Comparison of ENCODE assay signal across 19 cellular contexts in genomic region chr10:6694447-6695155, GRCh38.
DNase-seq lines count a peak whose midpoint lies in the region; ATAC-seq and TF ChIP-seq lines count a peak whose summit lies in the region.
"Had no signal": no experiment of that assay in that cellular context is flagged by ENCODE, and none has a peak within 500 bp of the region (broad histone marks: within the 10 kb centered on the region; RNA-seq: fewer than 3 reads in every experiment).

No MANE protein-coding gene starts in this region.

- peaks cover 6% of the 10 kb centered on the region for H3K4me1 Mint-ChIP-seq in MCF 10A (ENCODE audit: insufficient read depth, unreplicated experiment)
- H3K4me1 Mint-ChIP-seq in stimulated activated naive CD8-positive, alpha-beta T cell treated with anti-CD3 and anti-CD28 coated beads, Interleukin-15, amount 100 ng/mL, for 72 hours = peaks cover 8% of the 10 kb centered on the region
- H3K4me1 Mint-ChIP-seq: B cell had no signal

- H3K18ac ChIP-seq in IMR-90 (ENCODE audit: low read depth, low read length) = no peak overlapping the region

- dilution Hi-C loops in IMR-90 (cut with HindIII; ENCODE audit: low sequenced_read_pairs, unreplicated experiment) = loop anchor here (25.0 kb wide), 1 partner anchor 718 kb away; the partner anchor contains the start of gene SFMBT2

- no peak overlapping the region for H3K27ac ChIP-seq in breast epithelium
- H3K27ac ChIP-seq in IMR-90 (ENCODE audit: insufficient read depth, low read length) = no peak overlapping the region
- H3K27ac ChIP-seq: left ventricle myocardium inferior, sigmoid colon, suprapubic skin had no signal

- H3K79me1 ChIP-seq in IMR-90 (ENCODE audit: low read depth in 1 of 2, low read length in 2 of 2) = no peaks in the 10 kb centered on the region

- POLR2A ChIA-PET in MCF 10A (lab: Yijun Ruan, JAX) = no interaction called here
- POLR2A ChIA-PET in IMR-90 (lab: Charles Lee; ENCODE audit: unreplicated experiment) = no interaction called here

- no peak overlapping the region for H2AK5ac ChIP-seq in IMR-90 (ENCODE audit: low read depth, low read length)

- H4K5ac ChIP-seq in IMR-90 (ENCODE audit: low read depth, low read length) = no peak overlapping the region

- no peaks in the 10 kb centered on the region for H3K9me1 ChIP-seq in IMR-90 (ENCODE audit: insufficient read depth, low read length)

- H2BK120ac ChIP-seq in IMR-90 (ENCODE audit: low read depth, low read length) = no peak overlapping the region; the same call in 1 of the 2 replicates

- no peak overlapping the region for H2AK9ac ChIP-seq in IMR-90 (replicated peaks; ENCODE audit: low read depth, low read length, poor library complexity)

- no peak overlapping the region for H4K91ac ChIP-seq in IMR-90 (ENCODE audit: insufficient read depth, low read depth, low read length)

- BruUV-seq in MCF 10A (replicated peaks; lab: Mats Ljungman, UMichigan) (no TSS peak), IMR-90 (replicated peaks; lab: Mats Ljungman, UMichigan) (no TSS peak)

- H3K56ac ChIP-seq in IMR-90 (ENCODE audit: extremely low read depth, insufficient read depth, low read length) = no peak overlapping the region

- H4K20me1 ChIP-seq in IMR-90 (ENCODE audit: insufficient read depth, low read length) = no peaks in the 10 kb centered on the region

- no peak overlapping the region for H2AFZ ChIP-seq in IMR-90 (replicated peaks; ENCODE audit: low read length, poor library complexity)

- WGBS in IMR-90 (ENCODE audit: extremely low coverage in 2 of 2, insufficient read length in 1 of 2), 2 experiments = no CpG with 5 or more reads among the region's 9 CpGs

- H4K8ac ChIP-seq in IMR-90 (ENCODE audit: low read depth in 2 of 2, low read length in 2 of 2) = no peak overlapping the region

- no peak overlapping the region for H3K27ac Mint-ChIP-seq in MCF 10A (ENCODE audit: low read depth, unreplicated experiment)
- H3K27ac Mint-ChIP-seq in stimulated activated naive CD8-positive, alpha-beta T cell treated with anti-CD3 and anti-CD28 coated beads, Interleukin-15, amount 100 ng/mL, for 72 hours = no peak overlapping the region
- H3K27ac Mint-ChIP-seq: B cell had no signal

- H3K9me3 ChIP-seq in breast epithelium = no peaks in the 10 kb centered on the region
- H3K9me3 ChIP-seq in IMR-90 (ENCODE audit: control insufficient read depth, insufficient read depth, low read length) = no peaks in the 10 kb centered on the region
- H3K9me3 ChIP-seq: left ventricle myocardium inferior, sigmoid colon, suprapubic skin had no signal

- peak overlapping the region; percentile 75 for H3K14ac ChIP-seq in IMR-90 (replicated peaks; ENCODE audit: low read depth, low read length)

- no peaks in the 10 kb centered on the region for H3K9me3 Mint-ChIP-seq in MCF 10A (ENCODE audit: unreplicated experiment)
- H3K9me3 Mint-ChIP-seq in stimulated activated naive CD8-positive, alpha-beta T cell treated with anti-CD3 and anti-CD28 coated beads, Interleukin-15, amount 100 ng/mL, for 72 hours = no peaks in the 10 kb centered on the region

- no peak for ATAC-seq in IMR-90 (ENCODE audit: low read depth)
- peak; percentile 52 for ATAC-seq in stimulated activated naive CD8-positive, alpha-beta T cell treated with anti-CD3 and anti-CD28 coated beads, Interleukin-15, amount 100 ng/mL, for 72 hours
- ATAC-seq in GM19467 (IDR thresholded peaks at IDR 0.05; ENCODE audit: unreplicated experiment) = no peak

- H3K4me3 ChIP-seq in breast epithelium = no peak overlapping the region
- no peak overlapping the region for H3K4me3 ChIP-seq in IMR-90 (ENCODE audit: insufficient read depth, low read depth, low read length)
- H3K4me3 ChIP-seq in epithelial cell of proximal tubule (ENCODE audit: low read depth, low read length) = no peak overlapping the region
- H3K4me3 ChIP-seq: left ventricle myocardium inferior, sigmoid colon, suprapubic skin had no signal

- H2BK5ac ChIP-seq in IMR-90 (ENCODE audit: low read depth, low read length, poor library complexity, severe bottlenecking) = no peak overlapping the region

- H3K27me3 ChIP-seq in breast epithelium (no peaks in the 10 kb centered on the region), IMR-90 (ENCODE audit: control insufficient read depth, insufficient read depth, low read length) (no peaks in the 10 kb centered on the region)
- H3K27me3 ChIP-seq: sigmoid colon had no signal

- 0 out of 2 replicates have a peak overlapping the region, but pooled peaks have one; percentile 26 for H3K4ac ChIP-seq in IMR-90 (ENCODE audit: low read depth, low read length)

- TF ChIP-seq POLR2A in breast epithelium (IDR thresholded peaks at IDR 0.05) = no peak
- TF ChIP-seq POLR2A in IMR-90 (IDR thresholded peaks at IDR 0.05; ENCODE audit: low read depth, low read length) = no peak

- H3K36me3 ChIP-seq in breast epithelium = no peaks in the 10 kb centered on the region
- no peaks in the 10 kb centered on the region for H3K36me3 ChIP-seq in IMR-90 (ENCODE audit: control insufficient read depth, insufficient read depth, low read length)
- H3K36me3 ChIP-seq: left ventricle myocardium inferior, sigmoid colon, suprapubic skin had no signal

- intact Hi-C loops in MCF 10A (cut with micrococcal nuclease) (no loop called here), breast epithelium (cut with DNase I; ENCODE audit: low total_unique reads) (no loop called here), IMR-90 (cut with micrococcal nuclease) (no loop called here)

- no peak for TF ChIP-seq RAD21 in IMR-90 (IDR thresholded peaks at IDR 0.05; ENCODE audit: low read length)

- H2BK15ac ChIP-seq in IMR-90 (ENCODE audit: low read depth, low read length) = no peak overlapping the region; the same call in 2 of the 3 replicates

- no peaks in the 10 kb centered on the region for H3K27me3 Mint-ChIP-seq in MCF 10A (ENCODE audit: insufficient read depth, unreplicated experiment)
- H3K27me3 Mint-ChIP-seq in stimulated activated naive CD8-positive, alpha-beta T cell treated with anti-CD3 and anti-CD28 coated beads, Interleukin-15, amount 100 ng/mL, for 72 hours = no peaks in the 10 kb centered on the region

- no peak overlapping the region for H3K9ac ChIP-seq in IMR-90 (ENCODE audit: low read depth, low read length)

- peak overlapping the region; percentile 58; the same call in 1 of the 2 replicates for H2BK20ac ChIP-seq in IMR-90 (ENCODE audit: low read depth, low read length)

- DNase-seq in MCF 10A (ENCODE audit: unreplicated experiment) (peak; percentile 36), breast epithelium (ENCODE audit: low spot score in 2 of 2) (no peak), IMR-90 (no peak), epithelial cell of proximal tubule (ENCODE audit: low read depth) (peak; percentile 42), activated gamma-delta T cell (lab: John Stamatoyannopoulos, UW) (no peak), DMS153 treated with DMSO at 0.1 percent for 48 hours (lab: John Stamatoyannopoulos, UW; ENCODE audit: unreplicated experiment) (no peak)
- DNase-seq in stimulated activated naive CD8-positive, alpha-beta T cell treated with anti-CD3 and anti-CD28 coated beads, Interleukin-15, amount 100 ng/mL, for 72 hours = peak in 1 of 2 donors; percentile 21
- DNase-seq: activated effector memory CD4-positive, alpha-beta T cell treated with Interleukin-2 at 50 U/mL for 16 hours; aorta; Calu3; cortex of kidney; Karpas-422; left ventricle myocardium inferior; NCI-H1417; NCI-H226; sigmoid colon had no signal

- in situ Hi-C loops in IMR-90 (cut with MboI; ENCODE audit: low sequenced_read_pairs) = no loop called here

- H3K23ac ChIP-seq in IMR-90 (ENCODE audit: low read depth, low read length) = no peak overlapping the region

- CTCF ChIA-PET in MCF 10A (lab: Yijun Ruan, JAX) = interaction anchor here (1.1 to 1.7 kb wide), 2 partner anchors 12 to 225 kb away, joined by 4 read pairs; no protein-coding TSS in a partner anchor
- CTCF ChIA-PET in IMR-90 (lab: Yijun Ruan, JAX) = no interaction called here

- H3K4me2 ChIP-seq in IMR-90 (ENCODE audit: low read depth, low read length) = no peak overlapping the region

- no peaks in the 10 kb centered on the region for H3K4me1 ChIP-seq in breast epithelium
- H3K4me1 ChIP-seq in IMR-90 (ENCODE audit: control insufficient read depth, insufficient read depth, low read length) = peaks cover 8% of the 10 kb centered on the region
- H3K4me1 ChIP-seq: left ventricle myocardium inferior, sigmoid colon, suprapubic skin had no signal

- H3K36me3 Mint-ChIP-seq in MCF 10A (ENCODE audit: insufficient read depth, unreplicated experiment) = no peaks in the 10 kb centered on the region

- no peak overlapping the region for H3K4me3 Mint-ChIP-seq in MCF 10A (ENCODE audit: unreplicated experiment)
- no peak overlapping the region for H3K4me3 Mint-ChIP-seq in stimulated activated naive CD8-positive, alpha-beta T cell treated with anti-CD3 and anti-CD28 coated beads, Interleukin-15, amount 100 ng/mL, for 72 hours
- H3K4me3 Mint-ChIP-seq: B cell had no signal

- no peak for TF ChIP-seq CTCF in MCF 10A (IDR thresholded peaks at IDR 0.05; ENCODE audit: unreplicated experiment)
- no peak for TF ChIP-seq CTCF in breast epithelium (IDR thresholded peaks at IDR 0.05)
- no peak for TF ChIP-seq CTCF in IMR-90 (conservative IDR thresholded peaks at IDR 0.05; ENCODE audit: low read depth, low read length)
- no peak for TF ChIP-seq CTCF in epithelial cell of proximal tubule (conservative IDR thresholded peaks at IDR 0.05; ENCODE audit: low read depth, low read length)

TF ChIP-seq in IMR-90, 13 proteins besides CTCF, POLR2A, EP300 and RAD21 (continues in another document):
- TF ChIP-seq FOS (IDR thresholded peaks at IDR 0.05; ENCODE audit: low read depth, low read length) = no peak
- TF ChIP-seq CEBPB (IDR thresholded peaks at IDR 0.05; ENCODE audit: low read depth, low read length) = no peak
- no peak for TF ChIP-seq MXI1 (IDR thresholded peaks at IDR 0.05; ENCODE audit: borderline replicate concordance, low read depth, low read length)
- TF ChIP-seq SMC3 (IDR thresholded peaks at IDR 0.05; ENCODE audit: low read depth, low read length) = no peak
- TF ChIP-seq MAZ (IDR thresholded peaks at IDR 0.05; ENCODE audit: borderline replicate concordance, low read depth, low read length) = no peak
- TF ChIP-seq BHLHE40 (IDR thresholded peaks at IDR 0.05; ENCODE audit: low read depth, low read length) = no peak
- TF ChIP-seq NFE2L2 (IDR thresholded peaks at IDR 0.05; ENCODE audit: low read depth, low read length) = no peak
- TF ChIP-seq CHD1 (IDR thresholded peaks at IDR 0.05; ENCODE audit: low read depth, low read length) = no peak
- no peak for TF ChIP-seq USF2 (IDR thresholded peaks at IDR 0.05; ENCODE audit: low read depth, low read length)
- TF ChIP-seq MAFK (IDR thresholded peaks at IDR 0.05; ENCODE audit: low read depth, low read length) = no peak
- no peak for TF ChIP-seq RFX5 (IDR thresholded peaks at IDR 0.05; ENCODE audit: low read depth, low read length)

Comparison
In these comparisons a context has a peak if more than half of its experiments do, and no peak if none do; other contexts are left out.
1. DNase-seq: peak in MCF 10A (single experiment) and epithelial cell of proximal tubule (single experiment); none in breast epithelium (0 of 2), IMR-90 (single experiment), activated gamma-delta T cell (single experiment) and DMS153 treated with DMSO at 0.1 percent for 48 hours (single experiment).